Comparison of ENCODE assay signal across 8 cellular contexts in genomic region chr6:135498178-135498841, GRCh38. TPM values are rescaled to one million over a fixed set of nuclear protein-coding genes. Genes with fewer than 3 reads are reported as not detected.
DNase-seq lines count a peak whose midpoint lies in the region; ATAC-seq and TF ChIP-seq lines count a peak whose summit lies in the region.

No MANE protein-coding gene starts in this region.

- no peaks in the 10 kb centered on the region for H3K27me3 Mint-ChIP-seq in activated CD8-positive, alpha-beta T cell treated with anti-CD3 and anti-CD28 coated beads for 36 hours
- no peaks in the 10 kb centered on the region for H3K27me3 Mint-ChIP-seq in effector memory CD8-positive, alpha-beta T cell

- H3K79me1 ChIP-seq in mesenchymal stem cell (replicated peaks; ENCODE audit: low read length, poor library complexity, severe bottlenecking): peaks cover 8% of the 10 kb centered on the region

- peak overlapping the region; percentile 44 for H2AK5ac ChIP-seq in mesenchymal stem cell (ENCODE audit: low read length, severe bottlenecking)

- TF ChIP-seq CTCF in activated CD8-positive, alpha-beta T cell treated with anti-CD3 and anti-CD28 coated beads for 36 hours (IDR thresholded peaks at IDR 0.05): no peak

- peaks cover 2% of the 10 kb centered on the region for H3K4me1 ChIP-seq in mesenchymal stem cell (ENCODE audit: control insufficient read depth, insufficient read depth, low read depth, low read length)

- H3K36me3 Mint-ChIP-seq in activated CD8-positive, alpha-beta T cell treated with anti-CD3 and anti-CD28 coated beads for 36 hours (ENCODE audit: low read depth): peaks cover 20% of the 10 kb centered on the region
- H3K36me3 Mint-ChIP-seq in effector memory CD8-positive, alpha-beta T cell (ENCODE audit: insufficient read depth): no peaks in the 10 kb centered on the region

- peaks cover 0 to 20% of the 10 kb centered on the region in 2 experiments for H3K36me3 ChIP-seq in mesenchymal stem cell (ENCODE audit: control insufficient read depth in 1 of 2, insufficient read depth in 2 of 2, low read depth in 1 of 2, low read length in 2 of 2)

- H2AFZ ChIP-seq in mesenchymal stem cell (ENCODE audit: low read depth, low read length): peak overlapping the region; percentile 97

- peak overlapping the region; percentile 90 for H2BK120ac ChIP-seq in mesenchymal stem cell (ENCODE audit: low read depth, low read length)

- H3K27ac ChIP-seq in mesenchymal stem cell (ENCODE audit: low read length, poor library complexity, severe bottlenecking): peak overlapping the region; percentile 95

- no peak overlapping the region for H3K27ac Mint-ChIP-seq in activated CD8-positive, alpha-beta T cell treated with anti-CD3 and anti-CD28 coated beads for 36 hours
- H3K27ac Mint-ChIP-seq in effector memory CD8-positive, alpha-beta T cell: no peak overlapping the region

- H3K4me3 ChIP-seq in mesenchymal stem cell (ENCODE audit: insufficient read depth in 1 of 2, low read depth in 1 of 2, low read length in 2 of 2): peak overlapping the region; percentile 93 to 97

- CTCF ChIA-PET in activated CD8-positive, alpha-beta T cell treated with anti-CD3 and anti-CD28 coated beads for 36 hours (lab: Charles Lee): interaction anchor here (1.1 to 1.7 kb wide), 3 partner anchors 48 to 728 kb away, joined by 5 to 9 read pairs (median 7); no protein-coding TSS in a partner anchor

- H2BK5ac ChIP-seq in mesenchymal stem cell (ENCODE audit: low read depth, low read length, poor library complexity, severe bottlenecking): peak overlapping the region; percentile 89

- no peaks in the 10 kb centered on the region for H3K9me3 Mint-ChIP-seq in activated CD8-positive, alpha-beta T cell treated with anti-CD3 and anti-CD28 coated beads for 36 hours
- H3K9me3 Mint-ChIP-seq in effector memory CD8-positive, alpha-beta T cell: no peaks in the 10 kb centered on the region

- H3K9me3 ChIP-seq in mesenchymal stem cell (ENCODE audit: control insufficient read depth, low read length): no peaks in the 10 kb centered on the region

- peak overlapping the region; percentile 99 for H3K9ac ChIP-seq in mesenchymal stem cell (ENCODE audit: low read length)

- ATAC-seq in HG03196 (IDR thresholded peaks at IDR 0.05; ENCODE audit: unreplicated experiment): peak; percentile 45
- ATAC-seq in activated CD8-positive, alpha-beta T cell treated with anti-CD3 and anti-CD28 coated beads for 36 hours: peak; percentile 77
- ATAC-seq in effector memory CD8-positive, alpha-beta T cell (replicated peaks): peak; percentile 63

- POLR2A ChIA-PET in activated CD8-positive, alpha-beta T cell treated with anti-CD3 and anti-CD28 coated beads for 36 hours (lab: Charles Lee): interaction anchor here (0.6 to 2.6 kb wide), 10 partner anchors 12 to 792 kb away, joined by 3 to 19 read pairs (median 4); partner anchors contain the start of gene BCLAF1

- H3K27me3 ChIP-seq in mesenchymal stem cell (ENCODE audit: control insufficient read depth in 1 of 2, insufficient read depth in 1 of 2, low read length in 2 of 2): no peaks in the 10 kb centered on the region

- peak overlapping the region; percentile 81 to 82 for H3K18ac ChIP-seq in mesenchymal stem cell (ENCODE audit: low read depth in 1 of 2, low read length in 2 of 2)

- peaks cover 11% of the 10 kb centered on the region for H3K4me1 Mint-ChIP-seq in activated CD8-positive, alpha-beta T cell treated with anti-CD3 and anti-CD28 coated beads for 36 hours (ENCODE audit: low read depth)
- peaks cover 4 to 5% of the 10 kb centered on the region in 2 donors for H3K4me1 Mint-ChIP-seq in effector memory CD8-positive, alpha-beta T cell (ENCODE audit: low read depth in 2 of 2)

- no peak overlapping the region for H4K91ac ChIP-seq in mesenchymal stem cell (ENCODE audit: low read length)

- no peak overlapping the region for H2BK12ac ChIP-seq in mesenchymal stem cell (ENCODE audit: low read length in 2 of 2)

- no peak overlapping the region for H3K4me3 Mint-ChIP-seq in activated CD8-positive, alpha-beta T cell treated with anti-CD3 and anti-CD28 coated beads for 36 hours
- no peak overlapping the region for H3K4me3 Mint-ChIP-seq in effector memory CD8-positive, alpha-beta T cell

- peak overlapping the region in 1 of 2 experiments; percentile 51 for H3K14ac ChIP-seq in mesenchymal stem cell (ENCODE audit: low read length in 2 of 2)

- intact Hi-C loops in activated CD8-positive, alpha-beta T cell treated with anti-CD3 and anti-CD28 coated beads for 36 hours (cut with micrococcal nuclease): no loop called here

- peak overlapping the region; percentile 84 for H3K4me2 ChIP-seq in mesenchymal stem cell (ENCODE audit: low read length, poor library complexity, severe bottlenecking)

- 8% methylated on average over 15 of the region's 16 CpGs for WGBS in mesenchymal stem cell

- peak overlapping the region; percentile 19 for H4K8ac ChIP-seq in mesenchymal stem cell (ENCODE audit: low read length)

- DNase-seq in SIG-M5 treated with dmso at 0.1 percent for 504 hours (lab: John Stamatoyannopoulos, UW; ENCODE audit: unreplicated experiment) (peak; percentile 72), SIG-M5 (lab: John Stamatoyannopoulos, UW) (no peak), NCI-H69 (lab: John Stamatoyannopoulos, UW) (peak; percentile 91), mesenchymal stem cell (peak; percentile 97)
- peak; percentile 86 for DNase-seq in activated CD8-positive, alpha-beta T cell treated with anti-CD3 and anti-CD28 coated beads for 36 hours
- peak; percentile 53 to 58 (median 57) for DNase-seq in effector memory CD8-positive, alpha-beta T cell
- DNase-seq in stimulated activated CD8-positive, alpha-beta memory T cell treated with anti-CD3 and anti-CD28 coated beads, Interleukin-12 subunit alpha, Interleukin-12 subunit beta, amount 100 ng/mL, for 24 hours (ENCODE audit: extremely low read depth): peak; percentile 26

- H2BK15ac ChIP-seq in mesenchymal stem cell (ENCODE audit: low read depth, poor library complexity, severe bottlenecking): peak overlapping the region; percentile 88

- H3K4ac ChIP-seq in mesenchymal stem cell (ENCODE audit: low read depth in 1 of 2, low read length in 2 of 2): peak overlapping the region; percentile 46 to 71

- H3K23ac ChIP-seq in mesenchymal stem cell (ENCODE audit: low read length in 2 of 2): peak overlapping the region in 1 of 2 experiments; percentile 22

RNA-seq across cellular contexts. Expression of gene AHI1, which starts 0.8 kb away (rescaled TPM):
- 10 to 100 TPM; 32.1 to 33.3 TPM for total RNA-seq in activated CD8-positive, alpha-beta T cell treated with anti-CD3 and anti-CD28 coated beads for 36 hours
- polyA plus RNA-seq in mesenchymal stem cell (2013, experiment 1 of 2): 14.2 TPM
- 13.9 TPM for polyA plus RNA-seq in mesenchymal stem cell (2013, experiment 2 of 2)
